18 cellular contexts compared by ENCODE assay signal in the genomic region with DNA sequence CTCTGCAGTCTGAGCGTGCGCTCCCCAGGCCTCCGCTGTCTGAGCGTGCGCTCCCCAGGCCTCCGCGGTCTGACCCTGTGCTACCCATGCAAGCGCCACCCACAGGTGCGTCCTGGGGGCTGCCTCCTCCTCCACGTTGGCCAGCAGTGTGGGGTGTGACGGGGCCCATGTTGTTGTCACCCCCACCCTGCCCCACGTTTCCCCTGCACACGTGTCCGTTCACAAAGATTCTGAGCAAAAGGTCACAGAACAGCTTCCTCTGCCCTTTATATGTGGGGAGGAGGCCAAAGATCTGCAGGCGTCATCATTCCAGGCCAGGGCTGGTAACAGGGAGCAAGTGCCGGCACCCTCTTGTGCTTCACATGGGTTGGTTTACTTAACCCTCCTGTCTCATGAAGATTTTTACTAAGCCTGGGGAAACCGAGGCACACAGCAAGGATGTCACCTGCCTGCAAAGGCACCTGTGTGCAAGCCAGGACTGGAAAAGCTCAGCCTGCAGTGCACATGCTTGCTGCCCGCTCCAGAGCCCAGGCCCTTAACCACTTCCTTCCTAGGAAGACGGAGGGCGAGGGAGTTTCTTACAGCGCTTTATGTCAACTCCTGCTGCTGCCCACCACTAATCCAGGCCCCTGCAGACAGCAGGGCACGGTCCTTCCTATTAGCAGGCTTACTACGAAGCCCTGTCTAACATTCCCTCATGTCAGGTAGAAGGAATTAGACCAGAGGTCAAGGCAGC. TPM values are rescaled to one million over a fixed set of nuclear protein-coding genes. Genes with fewer than 3 reads are reported as not detected.
A peak's percentile ranks its signal among the peaks of the same experiment; 100 is the strongest.
DNase-seq lines count a peak whose midpoint lies in the region; ATAC-seq, FAIRE-seq and TF ChIP-seq lines count a peak whose summit lies in the region.
"Had no signal": no experiment of that assay in that cellular context is flagged by ENCODE, and none has a peak within 500 bp of the region (broad histone marks: within the 10 kb centered on the region; RNA-seq: fewer than 3 reads in every experiment).

No MANE protein-coding gene starts in this region.

- peak in 1 of 2 donors; percentile 83 for TF ChIP-seq EP300 in tibial nerve (IDR thresholded peaks at IDR 0.05)

- no peak for TF ChIP-seq POLR2A in tibial nerve (IDR thresholded peaks at IDR 0.05)

- H3K27me3 ChIP-seq in tibial nerve (no peaks in the 10 kb centered on the region), aorta (ENCODE audit: control insufficient read depth in 1 of 2, insufficient read depth in 2 of 2, low read length in 1 of 2) (no peaks in the 10 kb centered on the region)

- peak; percentile 36 for DNase-seq in activated naive CD4-positive, alpha-beta T cell treated with anti-CD3 and anti-CD28 coated beads for 36 hours
- DNase-seq in activated naive CD4-positive, alpha-beta T cell treated with Interleukin-2 at 50 U/mL for 16 hours: no peak
- DNase-seq in activated CD8-positive, alpha-beta T cell treated with anti-CD3 and anti-CD28 coated beads, Interleukin-2, amount 10 ng/mL, durations not matched to agents 7 days and 5 days: no peak
- DNase-seq in kidney: peak; percentile 68
- no peak for DNase-seq in tibial nerve (ENCODE audit: low spot score in 2 of 2)
- no peak for DNase-seq in cerebellar cortex (ENCODE audit: low spot score)
- no peak for DNase-seq in aorta
- no peak for DNase-seq in activated CD8-positive, alpha-beta memory T cell treated with anti-CD3 and anti-CD28 coated beads, Interleukin-2, amount 50 U/mL, for 4 hours
- DNase-seq: activated gamma-delta T cell, hypothalamus, mesenchymal stem cell, NCI-H2171 treated with DMSO at 0.1 percent for 48 hours, occipital lobe had no signal

- no peak overlapping the region for H3K4me3 Mint-ChIP-seq in activated naive CD4-positive, alpha-beta T cell treated with anti-CD3 and anti-CD28 coated beads for 36 hours
- no peak overlapping the region for H3K4me3 Mint-ChIP-seq in activated CD8-positive, alpha-beta T cell treated with anti-CD3 and anti-CD28 coated beads, Interleukin-2, amount 10 ng/mL, durations not matched to agents 7 days and 5 days
- H3K4me3 Mint-ChIP-seq: type B pancreatic cell had no signal

- POLR2A ChIA-PET in activated CD8-positive, alpha-beta T cell treated with anti-CD3 and anti-CD28 coated beads, Interleukin-2, amount 10 ng/mL, durations not matched to agents 7 days and 5 days (lab: Charles Lee): interaction anchor here (0.7 kb wide), 1 partner anchor 334 kb away, joined by 3 read pairs; no protein-coding TSS in a partner anchor

- intact Hi-C loops in activated naive CD4-positive, alpha-beta T cell treated with anti-CD3 and anti-CD28 coated beads for 36 hours (cut with micrococcal nuclease): no loop called here
- intact Hi-C loops in kidney (cut with DNase I): no loop called here
- intact Hi-C loops in aorta (cut with DNase I): no loop called here

- H3K27me3 Mint-ChIP-seq in activated naive CD4-positive, alpha-beta T cell treated with anti-CD3 and anti-CD28 coated beads for 36 hours (ENCODE audit: low read depth): no peaks in the 10 kb centered on the region
- H3K27me3 Mint-ChIP-seq in activated CD8-positive, alpha-beta T cell treated with anti-CD3 and anti-CD28 coated beads, Interleukin-2, amount 10 ng/mL, durations not matched to agents 7 days and 5 days (ENCODE audit: low read depth): no peaks in the 10 kb centered on the region
- H3K27me3 Mint-ChIP-seq: type B pancreatic cell had no signal

- H3K9ac ChIP-seq in kidney (ENCODE audit: low read length in 2 of 2): peak overlapping the region in 1 of 2 donors; percentile 46

- no peaks in the 10 kb centered on the region for H3K36me3 ChIP-seq in kidney (ENCODE audit: control insufficient read depth in 1 of 2, insufficient read depth in 2 of 2, low read length in 2 of 2)
- no peaks in the 10 kb centered on the region for H3K36me3 ChIP-seq in tibial nerve
- no peaks in the 10 kb centered on the region for H3K36me3 ChIP-seq in aorta (ENCODE audit: control insufficient read depth in 1 of 2, insufficient read depth in 2 of 2, low read length in 1 of 2)

- CTCF ChIA-PET in activated naive CD4-positive, alpha-beta T cell treated with anti-CD3 and anti-CD28 coated beads for 36 hours (lab: Charles Lee): interaction anchor here (1.9 to 5.4 kb wide), 3 partner anchors 17 to 56 kb away, joined by 9 to 44 read pairs (median 10); no protein-coding TSS in a partner anchor
- CTCF ChIA-PET in activated CD8-positive, alpha-beta T cell treated with anti-CD3 and anti-CD28 coated beads, Interleukin-2, amount 10 ng/mL, durations not matched to agents 7 days and 5 days (lab: Charles Lee): interaction anchor here (1.0 to 3.6 kb wide), 3 partner anchors 16 to 56 kb away, joined by 3 to 15 read pairs (median 4); no protein-coding TSS in a partner anchor

- H3K9me3 Mint-ChIP-seq in activated naive CD4-positive, alpha-beta T cell treated with anti-CD3 and anti-CD28 coated beads for 36 hours: no peaks in the 10 kb centered on the region
- no peaks in the 10 kb centered on the region for H3K9me3 Mint-ChIP-seq in activated CD8-positive, alpha-beta T cell treated with anti-CD3 and anti-CD28 coated beads, Interleukin-2, amount 10 ng/mL, durations not matched to agents 7 days and 5 days (ENCODE audit: insufficient read depth)
- H3K9me3 Mint-ChIP-seq: type B pancreatic cell had no signal

- H3K9me3 ChIP-seq in kidney (ENCODE audit: control insufficient read depth in 1 of 2, low read length in 2 of 2) (no peaks in the 10 kb centered on the region), tibial nerve (no peaks in the 10 kb centered on the region), aorta (ENCODE audit: control insufficient read depth, low read length) (no peaks in the 10 kb centered on the region)

- H3K27ac Mint-ChIP-seq in activated naive CD4-positive, alpha-beta T cell treated with anti-CD3 and anti-CD28 coated beads for 36 hours: no peak overlapping the region
- H3K27ac Mint-ChIP-seq in activated CD8-positive, alpha-beta T cell treated with anti-CD3 and anti-CD28 coated beads, Interleukin-2, amount 10 ng/mL, durations not matched to agents 7 days and 5 days: peak overlapping the region; percentile 39

- no peak for TF ChIP-seq CTCF in kidney (IDR thresholded peaks at IDR 0.05; ENCODE audit: borderline replicate concordance, extremely low read depth, insufficient read depth)
- TF ChIP-seq CTCF in tibial nerve (IDR thresholded peaks at IDR 0.05): no peak

- peak overlapping the region; percentile 34 to 51 for H3K27ac ChIP-seq in kidney (ENCODE audit: low read depth in 2 of 2, low read length in 2 of 2)
- H3K27ac ChIP-seq in tibial nerve: peak overlapping the region; percentile 8 to 96 (median 46)
- no peak overlapping the region for H3K27ac ChIP-seq in aorta (ENCODE audit: low read depth in 1 of 2, low read length in 2 of 2)

- H3K4me3 ChIP-seq in kidney (ENCODE audit: low read length in 2 of 2): no peak overlapping the region
- H3K4me3 ChIP-seq in tibial nerve: no peak overlapping the region
- H3K4me3 ChIP-seq in aorta (ENCODE audit: low read length in 2 of 2): no peak overlapping the region

- ATAC-seq in activated CD8-positive, alpha-beta T cell treated with anti-CD3 and anti-CD28 coated beads, Interleukin-2, amount 10 ng/mL, durations not matched to agents 7 days and 5 days: no peak
- no peak for ATAC-seq in aorta (ENCODE audit: low FRiP score)
- ATAC-seq: activated CD4-positive, CD25-positive, alpha-beta regulatory T cell treated with anti-CD3 and anti-CD28 coated beads, Interleukin-2, amount 50 U/mL, for 24 hours; SK-N-SH treated with all-trans-retinoic acid at 6 μM for 48 hours had no signal

- peaks cover 63% of the 10 kb centered on the region for H3K4me1 Mint-ChIP-seq in activated naive CD4-positive, alpha-beta T cell treated with anti-CD3 and anti-CD28 coated beads for 36 hours (ENCODE audit: low read depth)
- H3K4me1 Mint-ChIP-seq in activated CD8-positive, alpha-beta T cell treated with anti-CD3 and anti-CD28 coated beads, Interleukin-2, amount 10 ng/mL, durations not matched to agents 7 days and 5 days (ENCODE audit: low read depth): peaks cover 57% of the 10 kb centered on the region

- no peaks in the 10 kb centered on the region for H3K36me3 Mint-ChIP-seq in activated naive CD4-positive, alpha-beta T cell treated with anti-CD3 and anti-CD28 coated beads for 36 hours (ENCODE audit: low read depth)
- H3K36me3 Mint-ChIP-seq in activated CD8-positive, alpha-beta T cell treated with anti-CD3 and anti-CD28 coated beads, Interleukin-2, amount 10 ng/mL, durations not matched to agents 7 days and 5 days (ENCODE audit: low read depth): no peaks in the 10 kb centered on the region
- H3K36me3 Mint-ChIP-seq: type B pancreatic cell had no signal

- FAIRE-seq in kidney (lab: Jason Lieb, UNC): no peak
- FAIRE-seq: bronchial epithelial cell had no signal

- 66% methylated on average over 20 to 23 of the region's 23 CpGs for WGBS in tibial nerve, 2 donors
- 91% methylated on average over 23 of the region's 23 CpGs for WGBS in aorta, 2 donors

- H3K4me1 ChIP-seq in kidney (ENCODE audit: control insufficient read depth in 1 of 2, insufficient read depth in 1 of 2, low read depth in 1 of 2, low read length in 2 of 2) (peaks cover 39 to 46% of the 10 kb centered on the region in 2 donors), tibial nerve (peaks cover 0 to 91% (median 38%) of the 10 kb centered on the region in 4 donors), aorta (ENCODE audit: control insufficient read depth in 1 of 2, insufficient read depth in 2 of 2, low read length in 2 of 2) (no peaks in the 10 kb centered on the region)

RNA-seq across cellular contexts. Expression of a gene that starts 4.8 kb away (rescaled TPM):
- total RNA-seq in activated naive CD4-positive, alpha-beta T cell treated with anti-CD3 and anti-CD28 coated beads for 36 hours: under 1 TPM; 0.57 to 0.62 TPM
- total RNA-seq in activated CD8-positive, alpha-beta T cell treated with anti-CD3 and anti-CD28 coated beads, Interleukin-2, amount 10 ng/mL, durations not matched to agents 7 days and 5 days: 1 to 10 TPM; 2.7 to 3.1 TPM
- total RNA-seq in kidney (10.3 TPM), tibial nerve (10 to 100 TPM; 27.8 to 91.8 (median 59.1) TPM), aorta (10 to 100 TPM; 17.4 to 44.2 TPM)
- polyA plus RNA-seq in kidney (ENCODE audit: insufficient read depth, low read depth, low replicate concordance) (7.6 TPM), aorta (1 to 10 TPM; 2.2 to 3.5 TPM)
- total RNA-seq: MCF 10A had no signal

RNA-seq across cellular contexts. Expression of a gene that starts 38.7 kb away (rescaled TPM):
- not detected for total RNA-seq in activated naive CD4-positive, alpha-beta T cell treated with anti-CD3 and anti-CD28 coated beads for 36 hours
- under 1 TPM in 1 of 2 experiments, not detected in 1; 0.13 TPM for total RNA-seq in activated CD8-positive, alpha-beta T cell treated with anti-CD3 and anti-CD28 coated beads, Interleukin-2, amount 10 ng/mL, durations not matched to agents 7 days and 5 days
- total RNA-seq in kidney (5.2 TPM), tibial nerve (10 to 100 TPM in 1 of 4 donors, 1 to 10 TPM in 3; 6.1 to 12.4 (median 8.7) TPM), aorta (10 to 100 TPM in 1 of 2 donors, 1 to 10 TPM in 1; 4.5 to 11.2 TPM)
- polyA plus RNA-seq in kidney (ENCODE audit: insufficient read depth, low read depth, low replicate concordance) (4.8 TPM), aorta (1 to 10 TPM; 2.8 to 5.0 TPM)

Comparison
In these comparisons a context has a peak if more than half of its experiments do, and no peak if none do; other contexts are left out.
1. DNase-seq: peak in activated naive CD4-positive, alpha-beta T cell treated with anti-CD3 and anti-CD28 coated beads for 36 hours (single experiment) and kidney (single experiment); none in activated naive CD4-positive, alpha-beta T cell treated with Interleukin-2 at 50 U/mL for 16 hours (single experiment), activated CD8-positive, alpha-beta T cell treated with anti-CD3 and anti-CD28 coated beads, Interleukin-2, amount 10 ng/mL, durations not matched to agents 7 days and 5 days (single experiment), tibial nerve (0 of 2), cerebellar cortex (single experiment), aorta (0 of 2) and activated CD8-positive, alpha-beta memory T cell treated with anti-CD3 and anti-CD28 coated beads, Interleukin-2, amount 50 U/mL, for 4 hours (single experiment).
2. H3K27ac ChIP-seq: peak in kidney (2 of 2) and tibial nerve (4 of 4); none in aorta (0 of 2).